Comparison of ENCODE assay signal across 8 cellular contexts in the genomic region with DNA sequence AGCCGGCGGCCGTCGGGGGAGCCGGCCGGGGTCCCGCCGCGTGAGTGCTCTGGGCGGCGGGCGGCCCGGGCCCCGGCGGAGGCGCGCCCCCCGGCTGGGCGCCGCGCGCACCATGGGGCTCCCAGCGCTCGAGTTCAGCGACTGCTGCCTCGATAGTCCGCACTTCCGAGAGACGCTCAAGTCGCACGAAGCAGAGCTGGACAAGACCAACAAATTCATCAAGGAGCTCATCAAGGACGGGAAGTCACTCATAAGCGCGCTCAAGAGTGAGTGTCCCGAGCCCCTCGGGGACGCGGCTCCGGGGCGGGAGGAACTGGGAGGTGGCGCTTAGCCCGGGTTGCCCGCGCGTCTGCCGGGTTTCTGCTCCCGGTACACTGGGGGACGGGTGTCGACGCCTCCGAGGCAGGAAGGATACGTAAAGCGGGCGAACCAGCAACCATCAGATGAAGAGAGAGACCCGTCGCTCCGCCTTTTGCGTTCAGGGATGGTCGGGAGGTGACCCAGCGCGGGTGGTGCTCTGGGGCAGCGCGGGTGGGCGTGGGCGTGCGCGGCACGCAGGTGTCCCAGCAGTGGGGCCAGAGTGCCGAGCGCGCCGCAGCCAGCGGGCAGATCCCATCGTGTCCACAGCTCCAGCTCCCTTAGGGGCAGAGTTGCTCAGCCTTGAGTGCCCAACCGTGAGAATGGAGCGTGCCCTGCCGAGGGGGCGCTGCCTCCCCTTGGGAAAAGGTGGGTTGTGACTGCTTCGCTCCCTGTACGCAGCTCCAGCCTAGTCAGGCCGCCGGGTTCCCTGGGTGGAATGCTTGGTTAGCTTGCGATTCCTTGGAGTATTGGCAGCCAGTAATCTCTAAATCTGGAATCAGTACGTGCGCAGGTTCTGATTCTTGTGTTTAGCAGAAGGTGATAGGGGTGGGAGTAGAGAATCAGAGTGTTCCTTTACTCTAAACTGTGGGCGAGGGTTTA. TPM values are rescaled to one million over a fixed set of nuclear protein-coding genes. Genes with fewer than 3 reads are reported as not detected.
DNase-seq lines count a peak whose midpoint lies in the region; ATAC-seq and TF ChIP-seq lines count a peak whose summit lies in the region.

No MANE protein-coding gene starts in this region.

- peak overlapping the region; percentile 60 for H3K27ac Mint-ChIP-seq in Calu3 (ENCODE audit: unreplicated experiment)

- no peak overlapping the region for H3K27ac ChIP-seq in HUES6 (ENCODE audit: low read depth, low read length)

- intact Hi-C loops in Calu3 (cut with micrococcal nuclease; ENCODE audit: unreplicated experiment): loop anchor here (1.0 to 2.0 kb wide), 3 partner anchors 51 to 110 kb away; no protein-coding TSS in a partner anchor

- H3K4me1 ChIP-seq in HUES6 (ENCODE audit: control insufficient read depth, insufficient read depth, low read length): peaks cover 23% of the 10 kb centered on the region; the same call in 1 of the 2 replicates

- peak overlapping the region; percentile 98 for H3K4me3 ChIP-seq in HUES6 (ENCODE audit: low read depth, low read length)

- peaks cover 44% of the 10 kb centered on the region for H3K4me1 Mint-ChIP-seq in Calu3 (ENCODE audit: low read depth, unreplicated experiment)

- no TSS peak for BruUV-seq in Calu3 (replicated peaks; lab: Mats Ljungman, UMichigan)

- peak overlapping the region; percentile 78 for H3K9ac ChIP-seq in HUES6 (ENCODE audit: low read length)

- peak; percentile 21 for ATAC-seq in GM21515 (IDR thresholded peaks at IDR 0.05; ENCODE audit: unreplicated experiment)

- DNase-seq in Calu3 (peak; percentile 83), T follicular helper cell (ENCODE audit: low read depth) (peak; percentile 42), amygdala (lab: John Stamatoyannopoulos, UW) (peak in 42 of 56 donors; percentile 3 to 72 (median 37)), hepatic stellate cell (ENCODE audit: low spot score) (peak; percentile 34), putamen (ENCODE audit: low spot score) (peak; percentile 77), cerebellar nuclear complex (lab: John Stamatoyannopoulos, UW) (no peak)

- H3K9me3 ChIP-seq in HUES6 (ENCODE audit: control insufficient read depth, insufficient read depth, low read depth, low read length): no peaks in the 10 kb centered on the region

- H3K36me3 Mint-ChIP-seq in Calu3 (ENCODE audit: insufficient read depth, unreplicated experiment): peaks cover 40% of the 10 kb centered on the region

- peaks cover 23% of the 10 kb centered on the region for H3K27me3 ChIP-seq in HUES6 (ENCODE audit: control insufficient read depth, insufficient read depth, low read length)

- peak overlapping the region; percentile 97 for H3K4me3 Mint-ChIP-seq in Calu3 (ENCODE audit: low read depth, unreplicated experiment)

- TF ChIP-seq CTCF in Calu3 (IDR thresholded peaks at IDR 0.05; ENCODE audit: unreplicated experiment): no peak

- CTCF ChIA-PET in Calu3 (lab: Charles Lee): interaction anchor here (0.6 to 4.5 kb wide), 21 partner anchors 10 to 446 kb away, joined by 3 to 61 read pairs (median 9); partner anchors contain the start of gene SPRY4

- H3K36me3 ChIP-seq in HUES6 (ENCODE audit: control insufficient read depth, insufficient read depth, low read length): no peaks in the 10 kb centered on the region

- H3K27me3 Mint-ChIP-seq in Calu3 (ENCODE audit: unreplicated experiment): no peaks in the 10 kb centered on the region

- H3K9me3 Mint-ChIP-seq in Calu3 (ENCODE audit: low read depth, unreplicated experiment): no peaks in the 10 kb centered on the region

RNA-seq across cellular contexts. Expression of gene ARHGAP26, which starts 0.8 kb away (rescaled TPM):
- 112 and 118 TPM in 2 replicates for total RNA-seq in Calu3 (2022)

Comparison
In these comparisons a context has a peak if more than half of its experiments do, and no peak if none do; other contexts are left out.
1. DNase-seq: peak in Calu3 (single experiment), T follicular helper cell (single experiment), amygdala (42 of 56), hepatic stellate cell (single experiment) and putamen (single experiment); none in cerebellar nuclear complex (0 of 2).